Comparison of ENCODE assay signal across 10 cellular contexts in the genomic region with DNA sequence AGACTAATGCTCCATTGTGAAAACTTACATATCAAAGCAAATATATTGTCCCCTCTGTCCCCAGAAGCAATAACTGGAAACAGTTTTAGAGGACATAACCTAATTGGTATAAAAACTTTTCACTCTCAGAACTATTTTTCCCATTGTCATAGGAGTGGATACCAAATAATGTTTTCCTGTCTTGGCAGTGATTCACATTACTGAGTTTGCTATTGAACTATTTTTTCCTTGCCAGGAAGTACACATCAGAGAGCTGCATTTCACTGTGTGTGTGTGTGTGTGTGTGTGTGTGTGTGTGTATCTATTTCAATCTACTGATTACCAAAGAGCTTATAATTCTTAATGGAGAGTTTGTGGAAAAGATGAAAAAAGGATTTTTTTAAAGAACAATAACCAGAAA. TPM values are rescaled to one million over a fixed set of nuclear protein-coding genes. Genes with fewer than 3 reads are reported as not detected.
DNase-seq lines count a peak whose midpoint lies in the region; ATAC-seq and TF ChIP-seq lines count a peak whose summit lies in the region.
"Had no signal": no experiment of that assay in that cellular context is flagged by ENCODE, and none has a peak within 500 bp of the region (broad histone marks: within the 10 kb centered on the region; RNA-seq: fewer than 3 reads in every experiment).

No MANE protein-coding gene starts in this region.

- H3K36me3 ChIP-seq in body of pancreas (replicated peaks in 1 of 2; ENCODE audit: insufficient read depth in 1 of 2, low read depth in 2 of 2) (no peaks in the 10 kb centered on the region), subcutaneous abdominal adipose tissue (ENCODE audit: control insufficient read depth in 5 of 5, insufficient read depth in 5 of 5, low read length in 5 of 5) (no peaks in the 10 kb centered on the region)
- H3K36me3 ChIP-seq: suprapubic skin had no signal

- intact Hi-C loops in body of pancreas (cut with DNase I): no loop called here

- H3K27ac ChIP-seq in body of pancreas (no peak overlapping the region), subcutaneous abdominal adipose tissue (ENCODE audit: low read depth, low read length) (peak overlapping the region; percentile 57), RWPE1 (no peak overlapping the region)
- H3K27ac ChIP-seq: suprapubic skin had no signal

- H3K4me3 ChIP-seq in body of pancreas (no peak overlapping the region), subcutaneous abdominal adipose tissue (ENCODE audit: low read depth in 1 of 5, low read length in 5 of 5) (peak overlapping the region in 1 of 5 donors; percentile 8)
- H3K4me3 ChIP-seq: suprapubic skin had no signal

- no peaks in the 10 kb centered on the region for H3K27me3 ChIP-seq in body of pancreas
- no peaks in the 10 kb centered on the region for H3K27me3 ChIP-seq in subcutaneous abdominal adipose tissue (ENCODE audit: control insufficient read depth in 5 of 5, insufficient read depth in 4 of 5, low read length in 5 of 5)
- H3K27me3 ChIP-seq: suprapubic skin had no signal

- no peak overlapping the region for H3K9ac ChIP-seq in subcutaneous abdominal adipose tissue (ENCODE audit: low read length in 5 of 5)

- no peaks in the 10 kb centered on the region for H3K9me3 ChIP-seq in body of pancreas
- H3K9me3 ChIP-seq in subcutaneous abdominal adipose tissue (ENCODE audit: control insufficient read depth in 5 of 5, low read length in 5 of 5): no peaks in the 10 kb centered on the region
- H3K9me3 ChIP-seq: suprapubic skin had no signal

- POLR2A ChIA-PET in RWPE1 (lab: Yijun Ruan, JAX; ENCODE audit: low non-redundant PET): no interaction called here

- TF ChIP-seq CTCF in body of pancreas (IDR thresholded peaks at IDR 0.05) (no peak), RWPE1 (conservative IDR thresholded peaks at IDR 0.05; ENCODE audit: low read depth) (no peak)

- ATAC-seq in body of pancreas (peak; percentile 48), HG03457 (IDR thresholded peaks at IDR 0.05; ENCODE audit: unreplicated experiment) (no peak)

- CTCF ChIA-PET in RWPE1 (lab: Yijun Ruan, JAX): interaction anchor here (0.6 kb wide), 1 partner anchor 204 kb away, joined by 4 read pairs; no protein-coding TSS in a partner anchor

- DNase-seq in HK-2 (ENCODE audit: unreplicated experiment) (peak; percentile 26), body of pancreas (no peak), kidney glomerular epithelial cell (lab: John Stamatoyannopoulos, UW) (peak; percentile 73), AML-193 (lab: John Stamatoyannopoulos, UW) (no peak), RWPE1 (ENCODE audit: low spot score) (no peak)
- DNase-seq: GF-D8, Kasumi-1 had no signal

- no peak for TF ChIP-seq POLR2A in body of pancreas (IDR thresholded peaks at IDR 0.05)

- H3K4me1 ChIP-seq in body of pancreas (no peaks in the 10 kb centered on the region), subcutaneous abdominal adipose tissue (ENCODE audit: control insufficient read depth in 5 of 5, insufficient read depth in 5 of 5, low read length in 5 of 5) (peaks cover 4 to 36% (median 28%) of the 10 kb centered on the region in 5 donors)

RNA-seq across cellular contexts. Expression of gene AKAP12, which starts 45.4 kb away (rescaled TPM):
- 10 to 100 TPM; 25.2 to 49.1 TPM for total RNA-seq in body of pancreas

Comparison
In these comparisons a context has a peak if more than half of its experiments do, and no peak if none do; other contexts are left out.
1. DNase-seq: peak in HK-2 (single experiment) and kidney glomerular epithelial cell (single experiment); none in body of pancreas (0 of 4), AML-193 (0 of 2) and RWPE1 (single experiment).